ENCODE assay signal across 18 cellular contexts in genomic region chr7:70849580-70850235, GRCh38.
"Had no signal": no experiment of that assay in that cellular context is flagged by ENCODE, and none has a peak within 500 bp of the region (broad histone marks: within the 10 kb centered on the region; RNA-seq: fewer than 3 reads in every experiment).

No MANE protein-coding gene starts in this region.

- H3K4me3 ChIP-seq: adrenal gland, left lung, suprapubic skin, upper lobe of left lung had no signal

- H3K4me1 Mint-ChIP-seq: activated CD4-positive, alpha-beta T cell treated with anti-CD3 and anti-CD28 coated beads, Interleukin-2, amount 10 ng/mL, durations not matched to agents 7 days and 5 days had no signal

- H3K27ac ChIP-seq: adrenal gland, left lung, suprapubic skin, upper lobe of left lung had no signal

- H3K27ac Mint-ChIP-seq: activated CD4-positive, alpha-beta T cell treated with anti-CD3 and anti-CD28 coated beads, Interleukin-2, amount 10 ng/mL, durations not matched to agents 7 days and 5 days; activated CD8-positive, alpha-beta T cell treated with anti-CD3 and anti-CD28 coated beads, Interleukin-2, amount 10 ng/mL, durations not matched to agents 7 days and 5 days; activated naive CD4-positive, alpha-beta T cell treated with anti-CD3 and anti-CD28 coated beads, Interleukin-2, amount 50 U/mL, for 72 hours; effector memory CD8-positive, alpha-beta T cell; stimulated activated naive CD8-positive, alpha-beta T cell treated with anti-CD3 and anti-CD28 coated beads, Interleukin-15, Interleukin-2, amounts not matched to agents 100 ng/mL and 50 ng/mL, for 24 hours had no signal

- H3K4me1 ChIP-seq: adrenal gland, left lung, suprapubic skin, upper lobe of left lung had no signal

- H3K36me3 ChIP-seq: adrenal gland, left lung, suprapubic skin, upper lobe of left lung had no signal

- H3K4me3 Mint-ChIP-seq: activated CD4-positive, alpha-beta T cell treated with anti-CD3 and anti-CD28 coated beads, Interleukin-2, amount 10 ng/mL, durations not matched to agents 7 days and 5 days; activated CD8-positive, alpha-beta T cell treated with anti-CD3 and anti-CD28 coated beads, Interleukin-2, amount 10 ng/mL, durations not matched to agents 7 days and 5 days; effector memory CD8-positive, alpha-beta T cell; stimulated activated naive CD8-positive, alpha-beta T cell treated with anti-CD3 and anti-CD28 coated beads, Interleukin-15, Interleukin-2, amounts not matched to agents 100 ng/mL and 50 ng/mL, for 24 hours had no signal

- DNase-seq: activated CD4-positive, alpha-beta T cell treated with anti-CD3 and anti-CD28 coated beads, Interleukin-2, amount 10 ng/mL, durations not matched to agents 7 days and 5 days; activated CD8-positive, alpha-beta memory T cell treated with anti-CD3 and anti-CD28 coated beads, Interleukin-2, amount 50 U/mL, for 4 hours; activated CD8-positive, alpha-beta T cell treated with anti-CD3 and anti-CD28 coated beads, Interleukin-2, amount 10 ng/mL, durations not matched to agents 7 days and 5 days; activated gamma-delta T cell treated with Interleukin-2 at 50 U/mL for 16 hours; adrenal gland; dermis blood vessel endothelial cell; effector memory CD8-positive, alpha-beta T cell; glutamatergic neuron; hypothalamus; left lung; mammary epithelial cell; stimulated activated CD4-positive, alpha-beta T cell treated with anti-CD3 and anti-CD28 coated beads, Interleukin-2, amount 100 ng/mL, for 24 hours; T-helper 1 cell; T-helper 9 cell; upper lobe of left lung had no signal

- H3K27me3 Mint-ChIP-seq: activated CD4-positive, alpha-beta T cell treated with anti-CD3 and anti-CD28 coated beads, Interleukin-2, amount 10 ng/mL, durations not matched to agents 7 days and 5 days; stimulated activated naive CD8-positive, alpha-beta T cell treated with anti-CD3 and anti-CD28 coated beads, Interleukin-15, Interleukin-2, amounts not matched to agents 100 ng/mL and 50 ng/mL, for 24 hours had no signal

- H3K27me3 ChIP-seq: adrenal gland, left lung, suprapubic skin, upper lobe of left lung had no signal

- H3K9me3 ChIP-seq: adrenal gland had no signal
